Comparison of ENCODE assay signal across 8 cellular contexts in the genomic region with DNA sequence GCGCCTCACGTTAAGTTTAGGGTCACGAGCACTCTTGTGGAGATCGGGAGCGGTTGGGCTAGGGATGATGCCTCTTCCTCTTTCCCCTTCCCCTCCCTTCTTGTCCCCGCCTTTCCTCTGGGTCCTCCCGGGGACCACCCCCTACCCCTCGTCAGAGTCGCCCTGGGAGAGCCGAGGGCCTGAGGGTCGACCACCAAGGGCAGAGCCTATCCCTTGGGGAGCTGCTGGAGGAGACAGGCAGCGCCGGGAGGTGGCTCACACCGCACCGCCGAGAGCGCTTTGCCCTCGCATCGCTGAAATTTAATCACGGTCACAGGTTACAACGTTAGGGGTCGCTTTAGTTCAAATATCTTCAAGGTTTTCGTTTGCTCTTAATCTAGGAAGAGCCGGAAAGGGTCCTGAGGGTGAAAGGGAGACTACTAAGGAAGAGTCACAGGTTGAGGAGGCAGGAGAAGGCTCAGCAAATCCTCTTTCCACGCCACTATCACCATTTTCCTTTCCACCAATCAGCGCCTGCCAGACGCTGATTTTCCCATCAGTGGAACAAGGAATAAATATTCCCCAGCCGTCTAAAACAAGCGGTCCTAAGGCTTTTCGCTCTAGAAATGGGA. TPM values are rescaled to one million over a fixed set of nuclear protein-coding genes. Genes with fewer than 3 reads are reported as not detected.
DNase-seq lines count a peak whose midpoint lies in the region; ATAC-seq and TF ChIP-seq lines count a peak whose summit lies in the region.

No MANE protein-coding gene starts in this region.

- CTCF ChIA-PET in activated CD8-positive, alpha-beta T cell treated with anti-CD3 and anti-CD28 coated beads, Interleukin-2, amount 10 ng/mL, durations not matched to agents 7 days and 5 days (lab: Charles Lee): no interaction called here

- peak overlapping the region; percentile 72 for H3K4me3 Mint-ChIP-seq in activated CD8-positive, alpha-beta T cell treated with anti-CD3 and anti-CD28 coated beads, Interleukin-2, amount 10 ng/mL, durations not matched to agents 7 days and 5 days

- ATAC-seq in activated CD4-positive, CD25-positive, alpha-beta regulatory T cell treated with anti-CD3 and anti-CD28 coated beads, Interleukin-2, amount 50 U/mL, for 24 hours: peak; percentile 22 to 36
- ATAC-seq in activated CD8-positive, alpha-beta T cell treated with anti-CD3 and anti-CD28 coated beads, Interleukin-2, amount 10 ng/mL, durations not matched to agents 7 days and 5 days: peak; percentile 77

- TF ChIP-seq POLR2A in esophagus squamous epithelium (IDR thresholded peaks at IDR 0.05): no peak

- POLR2A ChIA-PET in activated CD8-positive, alpha-beta T cell treated with anti-CD3 and anti-CD28 coated beads, Interleukin-2, amount 10 ng/mL, durations not matched to agents 7 days and 5 days (lab: Charles Lee): no interaction called here

- H3K36me3 Mint-ChIP-seq in activated CD8-positive, alpha-beta T cell treated with anti-CD3 and anti-CD28 coated beads, Interleukin-2, amount 10 ng/mL, durations not matched to agents 7 days and 5 days (ENCODE audit: low read depth): peaks cover 3% of the 10 kb centered on the region

- H3K27me3 ChIP-seq in esophagus squamous epithelium: peaks cover 0 to 85% (median 3%) of the 10 kb centered on the region in 4 donors
- peaks cover 43% of the 10 kb centered on the region for H3K27me3 ChIP-seq in mucosa of stomach (ENCODE audit: control insufficient read depth, insufficient read depth, low read length)

- H3K9ac ChIP-seq in mucosa of stomach (ENCODE audit: low read length): peak overlapping the region; percentile 26

- peaks cover 0 to 33% (median 6%) of the 10 kb centered on the region in 3 donors for H3K4me1 ChIP-seq in esophagus squamous epithelium
- H3K4me1 ChIP-seq in mucosa of stomach (ENCODE audit: control insufficient read depth, insufficient read depth, low read length): peaks cover 7% of the 10 kb centered on the region
- H3K4me1 ChIP-seq in urinary bladder (ENCODE audit: insufficient read depth): no peaks in the 10 kb centered on the region

- TF ChIP-seq CTCF in esophagus squamous epithelium (IDR thresholded peaks at IDR 0.05): no peak

- H3K9me3 Mint-ChIP-seq in activated CD8-positive, alpha-beta T cell treated with anti-CD3 and anti-CD28 coated beads, Interleukin-2, amount 10 ng/mL, durations not matched to agents 7 days and 5 days (ENCODE audit: insufficient read depth): no peaks in the 10 kb centered on the region

- DNase-seq in activated CD4-positive, CD25-positive, alpha-beta regulatory T cell (lab: John Stamatoyannopoulos, UW): no peak
- DNase-seq in Kasumi-1 (lab: John Stamatoyannopoulos, UW) (peak; percentile 83 to 89), esophagus squamous epithelium (lab: John Stamatoyannopoulos, UW) (no peak), DMS79 (lab: John Stamatoyannopoulos, UW) (no peak)
- DNase-seq in activated CD8-positive, alpha-beta T cell treated with anti-CD3 and anti-CD28 coated beads, Interleukin-2, amount 10 ng/mL, durations not matched to agents 7 days and 5 days: peak; percentile 52

- H3K27ac ChIP-seq in esophagus squamous epithelium (peak overlapping the region; percentile 49 to 72 (median 68)), urinary bladder (ENCODE audit: low read depth) (no peak overlapping the region)

- H3K9me3 ChIP-seq in esophagus squamous epithelium: no peaks in the 10 kb centered on the region
- H3K9me3 ChIP-seq in mucosa of stomach (ENCODE audit: control insufficient read depth, low read length): no peaks in the 10 kb centered on the region

- H3K36me3 ChIP-seq in esophagus squamous epithelium: no peaks in the 10 kb centered on the region
- H3K36me3 ChIP-seq in mucosa of stomach (ENCODE audit: control insufficient read depth, insufficient read depth, low read length): no peaks in the 10 kb centered on the region
- no peaks in the 10 kb centered on the region for H3K36me3 ChIP-seq in urinary bladder (ENCODE audit: insufficient read depth)

- intact Hi-C loops in esophagus squamous epithelium (cut with DNase I): no loop called here

- H3K4me1 Mint-ChIP-seq in activated CD8-positive, alpha-beta T cell treated with anti-CD3 and anti-CD28 coated beads, Interleukin-2, amount 10 ng/mL, durations not matched to agents 7 days and 5 days (ENCODE audit: low read depth): peaks cover 30% of the 10 kb centered on the region

- H3K27ac Mint-ChIP-seq in activated CD8-positive, alpha-beta T cell treated with anti-CD3 and anti-CD28 coated beads, Interleukin-2, amount 10 ng/mL, durations not matched to agents 7 days and 5 days: no peak overlapping the region

- H3K27me3 Mint-ChIP-seq in activated CD8-positive, alpha-beta T cell treated with anti-CD3 and anti-CD28 coated beads, Interleukin-2, amount 10 ng/mL, durations not matched to agents 7 days and 5 days (ENCODE audit: low read depth): peaks cover 55% of the 10 kb centered on the region

- H3K4me3 ChIP-seq in esophagus squamous epithelium (peak overlapping the region; percentile 39 to 78 (median 62)), mucosa of stomach (ENCODE audit: low read length) (no peak overlapping the region), urinary bladder (ENCODE audit: low read depth, low read length) (peak overlapping the region; percentile 58)

- 1 to 2% methylated on average over 12 to 19 of the region's 30 CpGs for WGBS in esophagus squamous epithelium, 2 donors
- WGBS in urinary bladder: under 1% methylated on average over 30 of the region's 30 CpGs

RNA-seq across cellular contexts. Expression of gene SNCA, which starts 0.5 kb away (rescaled TPM):
- 1 to 10 TPM; 3.8 to 4.3 TPM for total RNA-seq in activated CD8-positive, alpha-beta T cell treated with anti-CD3 and anti-CD28 coated beads, Interleukin-2, amount 10 ng/mL, durations not matched to agents 7 days and 5 days
- total RNA-seq in esophagus squamous epithelium (10 to 100 TPM in 1 of 4 donors, 1 to 10 TPM in 2, under 1 TPM in 1; 0.87 to 16.3 (median 5.3) TPM), urinary bladder (24.4 TPM)
- 10.8 TPM for polyA plus RNA-seq in urinary bladder

RNA-seq across cellular contexts. Expression of gene MMRN1, which starts 57.2 kb away (rescaled TPM):
- total RNA-seq in activated CD8-positive, alpha-beta T cell treated with anti-CD3 and anti-CD28 coated beads, Interleukin-2, amount 10 ng/mL, durations not matched to agents 7 days and 5 days: under 1 TPM; 0.47 to 0.63 TPM
- total RNA-seq in esophagus squamous epithelium (10 to 100 TPM in 2 of 4 donors, 1 to 10 TPM in 1, under 1 TPM in 1; 0.80 to 58.0 (median 14.8) TPM), urinary bladder (85.7 TPM)
- 41.0 TPM for polyA plus RNA-seq in urinary bladder

Comparison
In these comparisons a context has a peak if more than half of its experiments do, and no peak if none do; other contexts are left out.
1. DNase-seq: peak in Kasumi-1 (2 of 2) and activated CD8-positive, alpha-beta T cell treated with anti-CD3 and anti-CD28 coated beads, Interleukin-2, amount 10 ng/mL, durations not matched to agents 7 days and 5 days (single experiment); none in activated CD4-positive, CD25-positive, alpha-beta regulatory T cell (0 of 4), esophagus squamous epithelium (single experiment) and DMS79 (single experiment).